In the genomic region with DNA sequence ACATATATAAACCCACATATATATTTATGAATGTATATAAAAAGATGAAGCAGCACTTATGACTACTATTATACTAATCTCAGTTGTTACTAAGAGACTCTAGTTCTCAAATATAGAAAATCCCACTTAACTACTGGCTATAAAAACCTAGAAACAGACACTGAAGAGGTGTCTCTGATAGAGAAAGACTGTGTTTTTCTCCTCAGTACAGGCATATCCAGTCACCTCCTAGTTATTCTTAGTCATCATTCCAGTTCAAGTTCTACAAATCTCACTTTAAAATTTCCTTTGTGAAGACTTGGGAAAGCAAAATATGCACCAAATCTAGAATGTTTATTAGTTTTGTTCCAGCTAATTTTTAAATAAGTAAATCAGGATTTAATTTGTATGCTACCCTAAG, we compare ENCODE assay signal across 1 cellular context.
A peak's percentile ranks its signal among the peaks of the same experiment; 100 is the strongest.
TF ChIP-seq lines count a peak whose summit lies in the region.

No MANE protein-coding gene starts in this region.

TF ChIP-seq in IMR-90, 13 proteins besides CTCF, POLR2A, EP300 and RAD21:
- TF ChIP-seq FOS (IDR thresholded peaks at IDR 0.05; ENCODE audit: low read depth, low read length), result peak; percentile 27; the same call in 1 of the 2 replicates
- no peak for TF ChIP-seq BHLHE40 (IDR thresholded peaks at IDR 0.05; ENCODE audit: low read depth, low read length)
